19 cellular contexts compared by ENCODE assay signal in genomic region chr16:354971-355441, GRCh38. TPM values are rescaled to one million over a fixed set of nuclear protein-coding genes. Genes with fewer than 3 reads are reported as not detected.
DNase-seq lines count a peak whose midpoint lies in the region; ATAC-seq and TF ChIP-seq lines count a peak whose summit lies in the region.
"Had no signal": no experiment of that assay in that cellular context is flagged by ENCODE, and none has a peak within 500 bp of the region (broad histone marks: within the 10 kb centered on the region; RNA-seq: fewer than 3 reads in every experiment).

No MANE protein-coding gene starts in this region.

- POLR2A ChIA-PET in CD8-positive, alpha-beta T cell (lab: Charles Lee), result interaction anchor here (1.4 to 1.9 kb wide), 4 partner anchors 16 to 126 kb away, joined by 3 to 9 read pairs (median 6); partner anchors contain the start of genes DECR2, LUC7L, MRPL28 and RAB11FIP3
- POLR2A ChIA-PET in WTC11 (lab: Charles Lee), result no interaction called here

- H3K36me3 ChIP-seq in CD8-positive, alpha-beta T cell (ENCODE audit: insufficient read depth, low read length), result peaks cover 3% of the 10 kb centered on the region
- H3K36me3 ChIP-seq: adrenal gland, pancreas, vagina had no signal

- H3K4me3 Mint-ChIP-seq in CD8-positive, alpha-beta T cell, result peak overlapping the region; percentile 83
- no peak overlapping the region for H3K4me3 Mint-ChIP-seq in nephron progenitor cell
- H3K4me3 Mint-ChIP-seq in WTC11, result no peak overlapping the region

- H3K4me3 ChIP-seq in CD8-positive, alpha-beta T cell (ENCODE audit: low read depth, low read length), result peak overlapping the region; percentile 58
- H3K4me3 ChIP-seq: adrenal gland, pancreas, skin epidermis, vagina had no signal

- intact Hi-C loops in CD8-positive, alpha-beta T cell (cut with DNase I, micrococcal nuclease), result loop anchor here in 1 of 2 experiments (5.0 kb wide), 1 partner anchor 48 kb away; no protein-coding TSS in a partner anchor

- no peak for TF ChIP-seq CTCF in CD8-positive, alpha-beta T cell (IDR thresholded peaks at IDR 0.05)
- TF ChIP-seq CTCF in nephron progenitor cell (IDR thresholded peaks at IDR 0.05) (no peak), WTC11 (IDR thresholded peaks at IDR 0.05) (no peak)

- no peaks in the 10 kb centered on the region for H3K27me3 ChIP-seq in CD8-positive, alpha-beta T cell (ENCODE audit: insufficient read depth, low read length)
- H3K27me3 ChIP-seq: adrenal gland, pancreas, vagina had no signal

- no peaks in the 10 kb centered on the region for H3K9me3 Mint-ChIP-seq in CD8-positive, alpha-beta T cell
- H3K9me3 Mint-ChIP-seq in nephron progenitor cell (no peaks in the 10 kb centered on the region), WTC11 (no peaks in the 10 kb centered on the region)
- H3K9me3 Mint-ChIP-seq: IgD-negative memory B cell had no signal

- peaks cover 8% of the 10 kb centered on the region for H3K36me3 Mint-ChIP-seq in CD8-positive, alpha-beta T cell
- peaks cover 6% of the 10 kb centered on the region for H3K36me3 Mint-ChIP-seq in nephron progenitor cell (ENCODE audit: low read depth)
- peaks cover 6% of the 10 kb centered on the region; the same call in 1 of the 2 replicates for H3K36me3 Mint-ChIP-seq in WTC11
- H3K36me3 Mint-ChIP-seq: IgD-negative memory B cell had no signal

- no peaks in the 10 kb centered on the region for H3K27me3 Mint-ChIP-seq in CD8-positive, alpha-beta T cell (ENCODE audit: low read depth)
- H3K27me3 Mint-ChIP-seq in nephron progenitor cell (ENCODE audit: low read depth, poor library complexity), result peaks cover 8% of the 10 kb centered on the region
- H3K27me3 Mint-ChIP-seq in WTC11 (ENCODE audit: low read depth), result no peaks in the 10 kb centered on the region; the same call in 1 of the 2 replicates

- peaks cover 44% of the 10 kb centered on the region for H3K4me1 Mint-ChIP-seq in CD8-positive, alpha-beta T cell (ENCODE audit: low read depth)
- H3K4me1 Mint-ChIP-seq in nephron progenitor cell (peaks cover 30% of the 10 kb centered on the region), WTC11 (peaks cover 6% of the 10 kb centered on the region)

- H3K27ac ChIP-seq in CD8-positive, alpha-beta T cell (ENCODE audit: low read depth, low read length), result peak overlapping the region; percentile 44
- H3K27ac ChIP-seq: adrenal gland, pancreas, vagina had no signal

- H3K4me1 ChIP-seq in CD8-positive, alpha-beta T cell (ENCODE audit: insufficient read depth, low read length), result peaks cover 52% of the 10 kb centered on the region

- peak; percentile 34 for DNase-seq in activated T-cell treated with anti-CD3 and anti-CD28 coated beads for 4 hours
- no peak for DNase-seq in activated T-cell treated with anti-CD3 and anti-CD28 coated beads, Interleukin-2, amount 50 U/mL, for 48 hours
- peak in 6 of 7 experiments; percentile 52 to 79 (median 66) for DNase-seq in CD8-positive, alpha-beta T cell
- peak; percentile 76 for DNase-seq in activated effector memory CD4-positive, alpha-beta T cell treated with anti-CD3 and anti-CD28 coated beads, Interleukin-2, amount 50 U/mL, for 16 hours
- no peak for DNase-seq in nephron progenitor cell
- DNase-seq in NCI-H2029 (lab: John Stamatoyannopoulos, UW), result no peak
- DNase-seq in pons (ENCODE audit: low spot score), result no peak
- no peak for DNase-seq in WTC11 (ENCODE audit: low spot score)
- DNase-seq: cerebellar nuclear complex, hypothalamus, NCI-H2081 treated with DMSO at 0.1 percent for 48 hours, NCI-H524, SIG-M5, T-helper 9 cell had no signal

- no peaks in the 10 kb centered on the region for H3K9me3 ChIP-seq in CD8-positive, alpha-beta T cell (ENCODE audit: low read length)
- H3K9me3 ChIP-seq: adrenal gland, pancreas, vagina had no signal

- peak overlapping the region; percentile 91 for H3K27ac Mint-ChIP-seq in CD8-positive, alpha-beta T cell
- H3K27ac Mint-ChIP-seq in nephron progenitor cell, result peak overlapping the region; percentile 89
- no peak overlapping the region for H3K27ac Mint-ChIP-seq in WTC11

- CTCF ChIA-PET in CD8-positive, alpha-beta T cell (lab: Charles Lee), result interaction anchor here (1.0 to 1.3 kb wide), 3 partner anchors 26 to 248 kb away, joined by 3 to 6 read pairs (median 4); partner anchors contain the start of gene PGAP6
- CTCF ChIA-PET in WTC11 (lab: Charles Lee), result interaction anchor here (0.6 to 1.2 kb wide), 3 partner anchors 228 to 359 kb away, joined by 3 to 4 read pairs (median 3); no protein-coding TSS in a partner anchor

- no peak for ATAC-seq in CD8-positive, alpha-beta T cell
- ATAC-seq in WTC11, result no peak
- ATAC-seq: pancreas had no signal

TF ChIP-seq in WTC11, 78 proteins besides CTCF, POLR2A, EP300 and RAD21 (continues in another document):
- TF ChIP-seq, protein P1, sequence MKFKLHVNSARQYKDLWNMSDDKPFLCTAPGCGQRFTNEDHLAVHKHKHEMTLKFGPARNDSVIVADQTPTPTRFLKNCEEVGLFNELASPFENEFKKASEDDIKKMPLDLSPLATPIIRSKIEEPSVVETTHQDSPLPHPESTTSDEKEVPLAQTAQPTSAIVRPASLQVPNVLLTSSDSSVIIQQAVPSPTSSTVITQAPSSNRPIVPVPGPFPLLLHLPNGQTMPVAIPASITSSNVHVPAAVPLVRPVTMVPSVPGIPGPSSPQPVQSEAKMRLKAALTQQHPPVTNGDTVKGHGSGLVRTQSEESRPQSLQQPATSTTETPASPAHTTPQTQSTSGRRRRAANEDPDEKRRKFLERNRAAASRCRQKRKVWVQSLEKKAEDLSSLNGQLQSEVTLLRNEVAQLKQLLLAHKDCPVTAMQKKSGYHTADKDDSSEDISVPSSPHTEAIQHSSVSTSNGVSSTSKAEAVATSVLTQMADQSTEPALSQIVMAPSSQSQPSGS (CRISPR knock-in tag; IDR thresholded peaks at IDR 0.05; ENCODE audit: borderline replicate concordance, low read depth), result no peak
- TF ChIP-seq ZNF396 (CRISPR knock-in tag; IDR thresholded peaks at IDR 0.05; ENCODE audit: borderline replicate concordance), result no peak
- TF ChIP-seq TEAD1 (CRISPR knock-in tag; IDR thresholded peaks at IDR 0.05), result no peak
- no peak for TF ChIP-seq USF1 (CRISPR knock-in tag; IDR thresholded peaks at IDR 0.05)
- TF ChIP-seq GRHL2 (CRISPR knock-in tag; IDR thresholded peaks at IDR 0.05; ENCODE audit: insufficient replicate concordance, severe bottlenecking), result no peak
- TF ChIP-seq, protein P2, sequence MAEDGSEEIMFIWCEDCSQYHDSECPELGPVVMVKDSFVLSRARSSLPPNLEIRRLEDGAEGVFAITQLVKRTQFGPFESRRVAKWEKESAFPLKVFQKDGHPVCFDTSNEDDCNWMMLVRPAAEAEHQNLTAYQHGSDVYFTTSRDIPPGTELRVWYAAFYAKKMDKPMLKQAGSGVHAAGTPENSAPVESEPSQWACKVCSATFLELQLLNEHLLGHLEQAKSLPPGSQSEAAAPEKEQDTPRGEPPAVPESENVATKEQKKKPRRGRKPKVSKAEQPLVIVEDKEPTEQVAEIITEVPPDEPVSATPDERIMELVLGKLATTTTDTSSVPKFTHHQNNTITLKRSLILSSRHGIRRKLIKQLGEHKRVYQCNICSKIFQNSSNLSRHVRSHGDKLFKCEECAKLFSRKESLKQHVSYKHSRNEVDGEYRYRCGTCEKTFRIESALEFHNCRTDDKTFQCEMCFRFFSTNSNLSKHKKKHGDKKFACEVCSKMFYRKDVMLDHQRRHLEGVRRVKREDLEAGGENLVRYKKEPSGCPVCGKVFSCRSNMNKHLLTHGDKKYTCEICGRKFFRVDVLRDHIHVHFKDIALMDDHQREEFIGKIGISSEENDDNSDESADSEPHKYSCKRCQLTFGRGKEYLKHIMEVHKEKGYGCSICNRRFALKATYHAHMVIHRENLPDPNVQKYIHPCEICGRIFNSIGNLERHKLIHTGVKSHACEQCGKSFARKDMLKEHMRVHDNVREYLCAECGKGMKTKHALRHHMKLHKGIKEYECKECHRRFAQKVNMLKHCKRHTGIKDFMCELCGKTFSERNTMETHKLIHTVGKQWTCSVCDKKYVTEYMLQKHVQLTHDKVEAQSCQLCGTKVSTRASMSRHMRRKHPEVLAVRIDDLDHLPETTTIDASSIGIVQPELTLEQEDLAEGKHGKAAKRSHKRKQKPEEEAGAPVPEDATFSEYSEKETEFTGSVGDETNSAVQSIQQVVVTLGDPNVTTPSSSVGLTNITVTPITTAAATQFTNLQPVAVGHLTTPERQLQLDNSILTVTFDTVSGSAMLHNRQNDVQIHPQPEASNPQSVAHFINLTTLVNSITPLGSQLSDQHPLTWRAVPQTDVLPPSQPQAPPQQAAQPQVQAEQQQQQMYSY (CRISPR knock-in tag; IDR thresholded peaks at IDR 0.05), result no peak
- TF ChIP-seq TCF7 (CRISPR knock-in tag; IDR thresholded peaks at IDR 0.05; ENCODE audit: low read depth), result no peak
- no peak for TF ChIP-seq ZNF219 (CRISPR knock-in tag; IDR thresholded peaks at IDR 0.05; ENCODE audit: borderline replicate concordance)
- TF ChIP-seq NR1H2 (CRISPR knock-in tag; IDR thresholded peaks at IDR 0.05), result no peak
- TF ChIP-seq NFE2L1 (CRISPR knock-in tag; IDR thresholded peaks at IDR 0.05), result no peak
- no peak for TF ChIP-seq E2F5 (CRISPR knock-in tag; IDR thresholded peaks at IDR 0.05)
- TF ChIP-seq CREM (CRISPR knock-in tag; IDR thresholded peaks at IDR 0.05), result no peak
- TF ChIP-seq ELF4 (CRISPR knock-in tag; IDR thresholded peaks at IDR 0.05; ENCODE audit: low read depth), result no peak

RNA-seq across cellular contexts. Expression of gene AXIN1, which starts 2.5 kb away (rescaled TPM):
- 10 to 100 TPM; 25.4 to 28.6 TPM for total RNA-seq in CD8-positive, alpha-beta T cell
- 48.0 to 50.3 TPM (median 48.9 TPM) in 3 replicates for total RNA-seq in WTC11 (2021)

RNA-seq across cellular contexts. Expression of gene MRPL28, which starts 15.3 kb away (rescaled TPM):
- total RNA-seq in CD8-positive, alpha-beta T cell, result 10 to 100 TPM; 16.7 to 17.4 TPM
- total RNA-seq in WTC11 (2021), result 119 to 144 TPM (median 140 TPM) in 3 replicates

RNA-seq across cellular contexts. Expression of gene PGAP6, which starts 26.8 kb away (rescaled TPM):
- 10 to 100 TPM; 57.9 to 60.8 TPM for total RNA-seq in CD8-positive, alpha-beta T cell
- 104 to 108 TPM (median 107 TPM) in 3 replicates for total RNA-seq in WTC11 (2021)

RNA-seq across cellular contexts. Expression of gene NME4, which starts 42.0 kb away (rescaled TPM):
- 10 to 100 TPM; 22.2 to 22.3 TPM for total RNA-seq in CD8-positive, alpha-beta T cell
- 467 to 550 TPM (median 535 TPM) in 3 replicates for total RNA-seq in WTC11 (2021)

RNA-seq across cellular contexts. Expression of gene DECR2, which starts 46.7 kb away (rescaled TPM):
- 1 to 10 TPM; 6.1 to 7.9 TPM for total RNA-seq in CD8-positive, alpha-beta T cell
- total RNA-seq in WTC11 (2021), result 37.8 to 43.6 TPM (median 40.7 TPM) in 3 replicates

Comparison
In these comparisons a context has a peak if more than half of its experiments do, and no peak if none do; other contexts are left out.
1. DNase-seq: peak in activated T-cell treated with anti-CD3 and anti-CD28 coated beads for 4 hours (single experiment), CD8-positive, alpha-beta T cell (6 of 7) and activated effector memory CD4-positive, alpha-beta T cell treated with anti-CD3 and anti-CD28 coated beads, Interleukin-2, amount 50 U/mL, for 16 hours (single experiment); none in activated T-cell treated with anti-CD3 and anti-CD28 coated beads, Interleukin-2, amount 50 U/mL, for 48 hours (0 of 2), nephron progenitor cell (single experiment), NCI-H2029 (single experiment), pons (single experiment) and WTC11 (single experiment).